In the genomic region with DNA sequence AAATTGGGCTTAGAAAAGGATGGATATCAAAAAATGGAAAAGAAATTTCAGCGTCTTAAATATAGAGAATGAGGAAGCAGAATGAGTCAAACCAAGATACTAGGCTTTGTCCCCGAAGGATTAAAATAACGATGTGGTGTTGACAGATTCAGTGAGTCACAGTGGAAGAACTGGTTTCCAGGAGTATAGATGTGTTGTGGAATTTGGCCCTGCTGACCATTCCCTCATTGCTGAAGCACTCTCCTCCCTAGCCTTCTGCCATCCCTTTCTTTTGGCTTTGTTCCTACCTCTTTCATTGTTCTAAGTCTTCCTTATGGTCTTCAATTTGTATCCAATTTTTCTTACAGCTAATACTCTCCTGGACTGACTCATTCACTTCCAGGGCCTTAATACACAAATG, we compare ENCODE assay signal across 11 cellular contexts. TPM values are rescaled to one million over a fixed set of nuclear protein-coding genes. Genes with fewer than 3 reads are reported as not detected.
DNase-seq lines count a peak whose midpoint lies in the region; ATAC-seq and TF ChIP-seq lines count a peak whose summit lies in the region.
"Had no signal": no experiment of that assay in that cellular context is flagged by ENCODE, and none has a peak within 500 bp of the region (broad histone marks: within the 10 kb centered on the region; RNA-seq: fewer than 3 reads in every experiment).

No MANE protein-coding gene starts in this region.

- H3K27me3 ChIP-seq in testis: no peaks in the 10 kb centered on the region
- H3K27me3 ChIP-seq: vagina had no signal

- no peak for TF ChIP-seq CTCF in testis (IDR thresholded peaks at IDR 0.05)

- ATAC-seq in esophagus mucosa: peak; percentile 97
- no peak for ATAC-seq in GM18517 (IDR thresholded peaks at IDR 0.05; ENCODE audit: unreplicated experiment)

- intact Hi-C loops in testis (cut with DNase I; ENCODE audit: low total_unique reads): no loop called here

- 81 to 94% methylated on average over 3 of the region's 3 CpGs for WGBS in testis, 2 donors

- H3K4me3 ChIP-seq in testis: no peak overlapping the region
- H3K4me3 ChIP-seq: vagina had no signal

- in situ Hi-C loops in Caki2 (cut with HindIII; ENCODE audit: low pct_unique_long_range_greater_than_20kb, low sequenced_read_pairs): no loop called here

- H3K4me1 ChIP-seq in testis: no peaks in the 10 kb centered on the region
- H3K4me1 ChIP-seq: vagina had no signal

- no peaks in the 10 kb centered on the region for H3K9me3 ChIP-seq in testis
- H3K9me3 ChIP-seq: vagina had no signal

- TF ChIP-seq POLR2A in testis (IDR thresholded peaks at IDR 0.05): no peak

- DNase-seq in Caki2 (ENCODE audit: low read depth) (peak; percentile 15), NCI-H226 (peak; percentile 98), non-pigmented ciliary epithelial cell (ENCODE audit: low read depth) (peak; percentile 96), testis (no peak), NCI-H2029 treated with DMSO at 0.1 percent for 48 hours (lab: John Stamatoyannopoulos, UW) (no peak)
- no peak for DNase-seq in central memory CD4-positive, alpha-beta T cell
- DNase-seq: immature natural killer cell; stimulated activated CD4-positive, alpha-beta T cell treated with anti-CD3 and anti-CD28 coated beads, Interleukin-15, amount 100 ng/mL, for 24 hours had no signal

- no peak overlapping the region for H3K27ac ChIP-seq in testis
- H3K27ac ChIP-seq: vagina had no signal

- H3K36me3 ChIP-seq in testis (ENCODE audit: low read depth, missing control alignments): no peaks in the 10 kb centered on the region
- H3K36me3 ChIP-seq: vagina had no signal

RNA-seq across cellular contexts. Expression of gene USP25, which starts 23.1 kb away (rescaled TPM):
- 15.8 and 26.8 TPM in 2 replicates for total RNA-seq in Caki2 (2014; rRNA removed; shearing (Covaris generic); ENCODE audit: low replicate concordance)
- 28.4 TPM for total RNA-seq in esophagus mucosa
- total RNA-seq in testis: 100 to 1,000 TPM in 1 of 2 donors, 10 to 100 TPM in 1; 69.2 to 123 TPM
- 69.9 TPM for polyA plus RNA-seq in testis (ENCODE audit: insufficient read depth, low read depth, low replicate concordance)

Comparison
In these comparisons a context has a peak if more than half of its experiments do, and no peak if none do; other contexts are left out.
1. DNase-seq: peak in Caki2 (single experiment), NCI-H226 (single experiment) and non-pigmented ciliary epithelial cell (single experiment); none in testis (single experiment), NCI-H2029 treated with DMSO at 0.1 percent for 48 hours (single experiment) and central memory CD4-positive, alpha-beta T cell (single experiment).